Comparison of ENCODE assay signal across 8 cellular contexts in genomic region chr7:99392659-99393362, GRCh38. TPM values are rescaled to one million over a fixed set of nuclear protein-coding genes. Genes with fewer than 3 reads are reported as not detected.
DNase-seq lines count a peak whose midpoint lies in the region; ATAC-seq and TF ChIP-seq lines count a peak whose summit lies in the region.

No MANE protein-coding gene starts in this region.

- POLR2A ChIA-PET in A673 (lab: Charles Lee; ENCODE audit: low non-redundant PET): no interaction called here

- H3K9me3 Mint-ChIP-seq in naive B cell: no peaks in the 10 kb centered on the region

- no peaks in the 10 kb centered on the region for H3K27me3 Mint-ChIP-seq in naive B cell

- DNase-seq in A673 (ENCODE audit: low spot score) (peak; percentile 71), NCI-H345 (lab: John Stamatoyannopoulos, UW) (peak; percentile 63), epithelial cell of esophagus (ENCODE audit: low read depth) (peak; percentile 72), naive B cell (peak; percentile 81), 8988T (no peak)
- DNase-seq in activated CD8-positive, alpha-beta memory T cell treated with anti-CD3 and anti-CD28 coated beads, Interleukin-2, amount 50 U/mL, for 48 hours: peak; percentile 87
- DNase-seq in stimulated activated naive CD4-positive, alpha-beta T cell treated with Interleukin-2 at 50 U/mL for 16 hours (lab: John Stamatoyannopoulos, UW): peak; percentile 78

- TF ChIP-seq CTCF in A673 (conservative IDR thresholded peaks at IDR 0.05; ENCODE audit: low read depth, low read length) (no peak), epithelial cell of esophagus (IDR thresholded peaks at IDR 0.05; ENCODE audit: insufficient read depth, low read depth, low read length, missing control alignments) (no peak)

- H3K36me3 Mint-ChIP-seq in naive B cell: peaks cover 0 to 4% of the 10 kb centered on the region in 2 donors

- H3K4me3 ChIP-seq in A673 (ENCODE audit: low read depth, low read length, poor library complexity, severe bottlenecking) (peak overlapping the region; percentile 63), epithelial cell of esophagus (ENCODE audit: low read length) (peak overlapping the region; percentile 57)

- no TSS peak for BruUV-seq in A673 (replicated peaks; lab: Mats Ljungman, UMichigan)

- peak overlapping the region; percentile 78 to 91 (median 88) for H3K4me3 Mint-ChIP-seq in naive B cell

- peaks cover 14 to 27% (median 23%) of the 10 kb centered on the region in 3 donors for H3K4me1 Mint-ChIP-seq in naive B cell

- no peaks in the 10 kb centered on the region for H3K27me3 ChIP-seq in A673 (replicated peaks; ENCODE audit: insufficient read depth, low read depth, low read length, poor library complexity)

- peaks cover 27% of the 10 kb centered on the region for H3K36me3 ChIP-seq in A673 (ENCODE audit: insufficient read depth, low read length, poor library complexity, severe bottlenecking)

- ATAC-seq in GM21723 (IDR thresholded peaks at IDR 0.05; ENCODE audit: unreplicated experiment) (peak; percentile 52), naive B cell (ENCODE audit: low read depth in 2 of 2) (peak; percentile 94 to 97)

- H3K27ac ChIP-seq in A673 (ENCODE audit: low read depth, low read length, poor library complexity, severe bottlenecking): peak overlapping the region; percentile 56

- H3K4me1 ChIP-seq in A673 (ENCODE audit: insufficient read depth, low read length, poor library complexity, severe bottlenecking): peaks cover 4% of the 10 kb centered on the region

- H3K9me3 ChIP-seq in A673 (ENCODE audit: low read depth, low read length, poor library complexity, severe bottlenecking): no peaks in the 10 kb centered on the region

- H3K27ac Mint-ChIP-seq in naive B cell: peak overlapping the region; percentile 80 to 93 (median 89)

- CTCF ChIA-PET in A673 (lab: Charles Lee): no interaction called here

- intact Hi-C loops in A673 (cut with micrococcal nuclease; ENCODE audit: unreplicated experiment): no loop called here

RNA-seq across cellular contexts. Expression of gene PDAP1, which starts 15.6 kb away (rescaled TPM):
- total RNA-seq in A673 (2021): 157 and 164 TPM in 2 replicates
- 10 to 100 TPM; 23.3 to 28.5 (median 25.7) TPM for polyA plus RNA-seq in naive B cell (ENCODE audit: low read depth in 6 of 6)

RNA-seq across cellular contexts. Expression of gene BUD31, which starts 16.0 kb away (rescaled TPM):
- 180 and 194 TPM in 2 replicates for total RNA-seq in A673 (2021)
- polyA plus RNA-seq in naive B cell (ENCODE audit: low read depth in 6 of 6): 100 to 1,000 TPM; 129 to 201 (median 182) TPM

RNA-seq across cellular contexts. Expression of gene ARPC1B, which starts 18.3 kb away (rescaled TPM):
- total RNA-seq in A673 (2021): 29.9 and 39.8 TPM in 2 replicates
- 100 to 1,000 TPM; 434 to 595 (median 483) TPM for polyA plus RNA-seq in naive B cell (ENCODE audit: low read depth in 6 of 6)

RNA-seq across cellular contexts. Expression of gene PTCD1, which starts 45.8 kb away (rescaled TPM):
- 8.4 and 11.8 TPM in 2 replicates for total RNA-seq in A673 (2021)
- 1 to 10 TPM; 2.3 to 6.3 (median 3.5) TPM for polyA plus RNA-seq in naive B cell (ENCODE audit: low read depth in 6 of 6)

RNA-seq across cellular contexts. Expression of gene CPSF4, which starts 45.9 kb away (rescaled TPM):
- 75.3 and 87.5 TPM in 2 replicates for total RNA-seq in A673 (2021)
- 10 to 100 TPM; 21.5 to 51.4 (median 24.5) TPM for polyA plus RNA-seq in naive B cell (ENCODE audit: low read depth in 6 of 6)
